In genomic region chr17:62660629-62661118, GRCh38 we compare ENCODE assay signal across 34 cellular contexts.
"Had no signal": no experiment of that assay in that cellular context is flagged by ENCODE, and none has a peak within 500 bp of the region (broad histone marks: within the 10 kb centered on the region; RNA-seq: fewer than 3 reads in every experiment).

No MANE protein-coding gene starts in this region.

- H3K27me3 ChIP-seq: MG63 had no signal

- DNase-seq: Karpas-422, Kasumi-1, MG63, MM.1S, MV-4-11, NCI-H1048, NCI-H1092, NCI-H1092 treated with DMSO at 0.1 percent for 48 hours, NCI-H1105, NCI-H1105 treated with DMSO at 0.1 percent for 48 hours, NCI-H1417, NCI-H1417 treated with DMSO at 0.1 percent for 48 hours, NCI-H1436, NCI-H1436 treated with DMSO at 0.1 percent for 48 hours, NCI-H146, NCI-H1694, NCI-H1694 treated with DMSO at 0.1 percent for 48 hours, NCI-H187, NCI-H187 treated with DMSO at 0.1 percent for 48 hours, NCI-H1930, NCI-H2029, NCI-H2029 treated with DMSO at 0.1 percent for 48 hours, NCI-H2081, NCI-H2081 treated with DMSO at 0.1 percent for 48 hours, NCI-H2107, NCI-H2171, NCI-H2171 treated with DMSO at 0.1 percent for 48 hours, NCI-H2227 treated with DMSO at 0.1 percent for 48 hours, NCI-H226, NCI-H345, NCI-H446, NCI-H446 treated with DMSO at 0.1 percent for 48 hours, NCI-H510A, NCI-H510A treated with DMSO at 0.1 percent for 48 hours had no signal

- H3K4me3 ChIP-seq: MG63 had no signal
